9 cellular contexts compared by ENCODE assay signal in genomic region chr10:63712717-63713115, GRCh38.
DNase-seq lines count a peak whose midpoint lies in the region; ATAC-seq and TF ChIP-seq lines count a peak whose summit lies in the region.
"Had no signal": no experiment of that assay in that cellular context is flagged by ENCODE, and none has a peak within 500 bp of the region (broad histone marks: within the 10 kb centered on the region; RNA-seq: fewer than 3 reads in every experiment).

No MANE protein-coding gene starts in this region.

- peak overlapping the region; percentile 54 for H3K4me3 Mint-ChIP-seq in nephron progenitor cell

- intact Hi-C loops in heart right ventricle (cut with DNase I): loop anchor here in 9 of 10 donors (1.0 to 10.0 kb wide), 17 partner anchors 40 to 545 kb away; partner anchors contain the start of genes REEP3 (in 4 of the 9) and JMJD1C (in 3 of the 9)
- intact Hi-C loops in Right ventricle myocardium inferior (cut with DNase I): loop anchor here (1.0 to 5.0 kb wide), 6 partner anchors 82 to 598 kb away; partner anchors contain the start of genes JMJD1C and REEP3
- intact Hi-C loops in esophagus squamous epithelium (cut with DNase I): loop anchor here (5.0 kb wide), 1 partner anchor 80 kb away; no protein-coding TSS in a partner anchor

- TF ChIP-seq CTCF in heart right ventricle (IDR thresholded peaks at IDR 0.05) (no peak), esophagus squamous epithelium (IDR thresholded peaks at IDR 0.05) (no peak), nephron progenitor cell (IDR thresholded peaks at IDR 0.05) (no peak)

- no peak for ATAC-seq in heart right ventricle
- no peak for ATAC-seq in Right ventricle myocardium inferior
- no peak for ATAC-seq in HG03342 (IDR thresholded peaks at IDR 0.05; ENCODE audit: unreplicated experiment)

- H3K36me3 Mint-ChIP-seq in nephron progenitor cell (ENCODE audit: low read depth): no peaks in the 10 kb centered on the region

- DNase-seq in heart right ventricle (no peak), Right ventricle myocardium inferior (ENCODE audit: missing footprints) (no peak), esophagus squamous epithelium (lab: John Stamatoyannopoulos, UW) (no peak), nephron progenitor cell (no peak), T-helper 2 cell (no peak), nucleus accumbens (lab: John Stamatoyannopoulos, UW) (no peak), NCI-H187 treated with DMSO at 0.1 percent for 48 hours (lab: John Stamatoyannopoulos, UW) (no peak)
- DNase-seq: activated CD4-positive, alpha-beta T cell treated with anti-CD3 and anti-CD28 coated beads for 1 hour had no signal

- peaks cover 3% of the 10 kb centered on the region for H3K27me3 Mint-ChIP-seq in nephron progenitor cell (ENCODE audit: low read depth, poor library complexity)

- peaks cover 14 to 73% (median 48%) of the 10 kb centered on the region in 9 donors for H3K4me1 ChIP-seq in heart right ventricle
- peaks cover 21 to 46% (median 35%) of the 10 kb centered on the region in 3 donors for H3K4me1 ChIP-seq in esophagus squamous epithelium

- H3K9me3 Mint-ChIP-seq in nephron progenitor cell: no peaks in the 10 kb centered on the region

- peaks cover 56% of the 10 kb centered on the region for H3K4me1 Mint-ChIP-seq in nephron progenitor cell

- H3K4me3 ChIP-seq in heart right ventricle (no peak overlapping the region), esophagus squamous epithelium (no peak overlapping the region)

- H3K27me3 ChIP-seq in heart right ventricle (no peaks in the 10 kb centered on the region), esophagus squamous epithelium (no peaks in the 10 kb centered on the region)

- no peak for TF ChIP-seq POLR2A in esophagus squamous epithelium (IDR thresholded peaks at IDR 0.05)

- H3K27ac ChIP-seq in heart right ventricle: peak overlapping the region; percentile 76 to 93 (median 82)
- peak overlapping the region; percentile 74 to 91 (median 86) for H3K27ac ChIP-seq in esophagus squamous epithelium

- no peak overlapping the region for H3K27ac Mint-ChIP-seq in nephron progenitor cell

- H3K9me3 ChIP-seq in heart right ventricle (no peaks in the 10 kb centered on the region), esophagus squamous epithelium (no peaks in the 10 kb centered on the region)

- 36 to 40% methylated on average over 1 of the region's 1 CpG for WGBS in heart right ventricle, 2 donors
- 22 to 33% methylated on average over 1 of the region's 1 CpG for WGBS in esophagus squamous epithelium, 2 donors

- H3K36me3 ChIP-seq in heart right ventricle (no peaks in the 10 kb centered on the region), esophagus squamous epithelium (no peaks in the 10 kb centered on the region)
